Comparison of ENCODE assay signal across 8 cellular contexts in the genomic region with DNA sequence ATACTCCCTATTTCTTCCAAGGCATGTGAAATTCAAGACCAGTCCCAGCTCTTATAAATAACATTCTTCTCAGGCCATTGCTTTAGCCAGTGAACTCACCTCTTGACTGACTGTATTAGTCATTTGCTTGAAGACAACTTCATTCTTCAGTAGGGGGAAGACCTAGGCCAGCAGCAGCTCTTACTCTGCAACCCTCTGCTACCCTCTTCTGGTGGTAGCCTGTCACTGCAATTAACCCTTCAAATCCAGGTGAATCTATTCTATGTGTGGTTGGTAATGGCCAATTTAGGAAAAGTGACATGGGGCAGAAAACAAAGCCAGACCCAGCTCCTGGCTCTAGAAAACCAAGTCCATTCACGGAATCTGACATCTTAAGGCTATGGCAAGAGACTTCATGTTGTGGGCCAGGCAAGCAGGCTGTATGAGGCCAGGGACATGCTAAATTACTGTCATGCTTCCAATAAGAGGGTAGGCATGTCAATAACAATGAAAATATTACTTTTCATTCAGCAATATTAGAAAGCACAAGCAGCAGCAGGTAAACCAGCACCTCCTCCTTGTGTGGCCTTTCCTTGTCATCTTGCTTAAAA.
DNase-seq lines count a peak whose midpoint lies in the region; ATAC-seq, FAIRE-seq and TF ChIP-seq lines count a peak whose summit lies in the region.
"Not testable (repeated sequence)": the region's sequence is repeated elsewhere in the genome, so short reads cannot be mapped to it uniquely, and the experiment has no call there.

No MANE protein-coding gene starts in this region.

- not testable (repeated sequence) for H3K36me3 ChIP-seq in OCI-LY3 (replicated peaks; ENCODE audit: low read depth, low read length); neuronal stem cell (replicated peaks in 1 of 2; ENCODE audit: control insufficient read depth in 2 of 2, insufficient read depth in 2 of 2, low read length in 2 of 2)

- H3K23ac ChIP-seq in neuronal stem cell (ENCODE audit: low read depth, low read length, poor library complexity), result not testable (repeated sequence)

- not testable (repeated sequence) for H3K9me3 ChIP-seq in A549; OCI-LY3 (ENCODE audit: insufficient read depth, low read length); neuronal stem cell (replicated peaks in 1 of 2; ENCODE audit: control insufficient read depth in 2 of 2, insufficient read depth in 1 of 2, low read depth in 1 of 2, low read length in 2 of 2)

- H3K27ac ChIP-seq in A549; OCI-LY3 (ENCODE audit: low read length); neuronal stem cell (replicated peaks; ENCODE audit: low read length): not testable (repeated sequence)

- not testable (repeated sequence) for H3K9ac ChIP-seq in OCI-LY3 (ENCODE audit: low read length); neuronal stem cell (ENCODE audit: low read depth, low read length, poor library complexity)

- CTCF ChIA-PET in A549 (lab: Yijun Ruan, JAX), result not testable (repeated sequence)

- H3K14ac ChIP-seq in neuronal stem cell (ENCODE audit: low read length), result not testable (repeated sequence)

- not testable (repeated sequence) for H4K91ac ChIP-seq in neuronal stem cell (ENCODE audit: low read depth, low read length, poor library complexity)

- peak; percentile 34; the same call in 2 of the 3 replicates for TF ChIP-seq CTCF in A549 (IDR thresholded peaks at IDR 0.05)
- TF ChIP-seq CTCF in OCI-LY3 (IDR thresholded peaks at IDR 0.05; ENCODE audit: low read depth, low read length), result peak; percentile 62
- peak; percentile 27 for TF ChIP-seq CTCF in astrocyte of the cerebellum (IDR thresholded peaks at IDR 0.05; ENCODE audit: low read depth, low read length, missing control alignments)

- intact Hi-C loops in Right ventricle myocardium inferior (cut with DNase I), result loop anchor here (5.0 kb wide), 1 partner anchor 294 kb away; no protein-coding TSS in a partner anchor

- not testable (repeated sequence) for TF ChIP-seq EP300 in A549 (IDR thresholded peaks at IDR 0.05)

- peak; percentile 49 to 53; a peak in 4 of 5 replicates for TF ChIP-seq RAD21 in A549 (conservative IDR thresholded peaks at IDR 0.05 in 1 of 2, IDR thresholded peaks at IDR 0.05 in 1 of 2)

- H2AFZ ChIP-seq in OCI-LY3 (ENCODE audit: low read depth, low read length); neuronal stem cell (ENCODE audit: low read length): not testable (repeated sequence)

- H2BK120ac ChIP-seq in neuronal stem cell (ENCODE audit: low read depth, low read length), result not testable (repeated sequence)

- DNase-seq in A549 (ENCODE audit: low read depth in 1 of 2, low spot score in 1 of 2) (peak in 1 of 2 experiments; percentile 44), neuronal stem cell (ENCODE audit: low spot score) (peak; percentile 5)
- not testable (repeated sequence) for DNase-seq in GM12891 (ENCODE audit: insufficient read length, low spot score); astrocyte of the cerebellum (ENCODE audit: low read depth); Right ventricle myocardium inferior (ENCODE audit: missing footprints)

- POLR2A ChIA-PET in A549 (lab: Yijun Ruan, JAX), result not testable (repeated sequence)

- not testable (repeated sequence) for H3K4me2 ChIP-seq in A549; OCI-LY3 (ENCODE audit: low read length); neuronal stem cell (ENCODE audit: insufficient read depth, low read length, poor library complexity, severe bottlenecking)

- not testable (repeated sequence) for H3K79me2 ChIP-seq in OCI-LY3 (ENCODE audit: low read length)

- TF ChIP-seq POLR2A in A549 (IDR thresholded peaks at IDR 0.05; ENCODE audit: low read length); GM12891 (IDR thresholded peaks at IDR 0.05; ENCODE audit: low read depth, low read length): not testable (repeated sequence)

- H3K18ac ChIP-seq in neuronal stem cell (ENCODE audit: low read length), result not testable (repeated sequence)

- not testable (repeated sequence) for H3K4me1 ChIP-seq in A549; OCI-LY3 (ENCODE audit: low read length); neuronal stem cell (ENCODE audit: control insufficient read depth in 2 of 2, insufficient read depth in 1 of 2, low read depth in 1 of 2, low read length in 2 of 2)

- not testable (repeated sequence) for H3K4me3 ChIP-seq in A549; OCI-LY3 (ENCODE audit: low read length); astrocyte of the cerebellum (ENCODE audit: low read depth, low read length); neuronal stem cell (ENCODE audit: low read length in 2 of 2)

- H2BK5ac ChIP-seq in neuronal stem cell (ENCODE audit: low read length), result not testable (repeated sequence)

- H4K8ac ChIP-seq in neuronal stem cell (ENCODE audit: low read depth, low read length), result not testable (repeated sequence)

- H2BK15ac ChIP-seq in neuronal stem cell (ENCODE audit: low read length), result not testable (repeated sequence)

- in situ Hi-C loops in astrocyte of the cerebellum (cut with HindIII; ENCODE audit: low sequenced_read_pairs), result not testable (repeated sequence)

- 0% methylated on average over 1 of the region's 1 CpG for WGBS in A549 (ENCODE audit: missing lambda C conversion rate)
- WGBS in neuronal stem cell (ENCODE audit: extremely low coverage in 2 of 2, insufficient read length in 2 of 2, insufficient replicate concordance in 1 of 2), 2 donors, result no CpG with 5 or more reads among the region's 1 CpG

- H2AK5ac ChIP-seq in neuronal stem cell (ENCODE audit: low read depth, low read length), result not testable (repeated sequence)

- H3K4ac ChIP-seq in neuronal stem cell (ENCODE audit: low read length), result not testable (repeated sequence)

- not testable (repeated sequence) for H4K20me1 ChIP-seq in OCI-LY3 (ENCODE audit: insufficient read depth, low read length)

- not testable (repeated sequence) for H2BK12ac ChIP-seq in neuronal stem cell (ENCODE audit: low read length)

- ATAC-seq in A549 (peak; percentile 74 to 76; a peak in 4 of 6 replicates), GM21825 (IDR thresholded peaks at IDR 0.05; ENCODE audit: unreplicated experiment) (peak; percentile 86), HG03469 (IDR thresholded peaks at IDR 0.05; ENCODE audit: unreplicated experiment) (peak; percentile 76), Right ventricle myocardium inferior (peak; percentile 48)

- not testable (repeated sequence) for H3K27me3 ChIP-seq in OCI-LY3 (ENCODE audit: low read depth, low read length); neuronal stem cell (ENCODE audit: control insufficient read depth in 3 of 3, insufficient read depth in 3 of 3, low read depth in 1 of 3, low read length in 3 of 3)

- H3K79me1 ChIP-seq in neuronal stem cell (ENCODE audit: low read depth, low read length), result not testable (repeated sequence)

- peak; percentile 28 for FAIRE-seq in A549 (lab: Jason Lieb, UNC)
- FAIRE-seq in GM12891 (lab: Jason Lieb, UNC), result peak; percentile 96

TF ChIP-seq in A549, 52 proteins besides CTCF, POLR2A, EP300 and RAD21:
- peak; percentile 11; the same call in 1 of the 3 replicates for TF ChIP-seq SMC3 (IDR thresholded peaks at IDR 0.05)
